ENCODE assay signal across 25 cellular contexts in the genomic region with DNA sequence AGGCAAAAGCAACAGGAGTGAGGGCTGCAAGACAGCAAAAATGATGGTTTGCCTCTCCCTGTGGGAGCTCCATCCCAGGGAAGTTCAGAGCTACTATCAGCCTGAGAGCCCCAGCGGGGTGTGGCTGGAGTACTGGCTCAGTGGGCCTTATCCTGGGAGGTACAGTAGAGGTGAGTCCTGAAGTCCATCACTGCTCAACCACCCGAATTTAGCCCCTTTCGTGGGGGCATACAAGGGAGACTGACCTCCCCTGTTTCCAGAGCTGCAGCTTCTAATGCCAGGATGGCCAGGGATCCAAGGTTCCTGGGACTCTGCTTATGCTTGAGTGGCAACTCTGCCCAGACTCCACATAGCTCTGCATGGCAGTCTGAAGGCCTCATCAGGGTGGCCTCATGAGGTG.
"Had no signal": no experiment of that assay in that cellular context is flagged by ENCODE, and none has a peak within 500 bp of the region (broad histone marks: within the 10 kb centered on the region; RNA-seq: fewer than 3 reads in every experiment).

No MANE protein-coding gene starts in this region.

- H3K79me2 ChIP-seq: parathyroid adenoma had no signal

- H3K4me1 ChIP-seq: neural progenitor cell, parathyroid adenoma, psoas muscle, right lobe of liver, sigmoid colon, suprapubic skin, testis, tibial artery, transverse colon, uterus had no signal

- H2AFZ ChIP-seq: neural progenitor cell, parathyroid adenoma had no signal

- H3K9me3 ChIP-seq: ovary, psoas muscle, testis, uterus had no signal

- DNase-seq: naive thymus-derived CD4-positive, alpha-beta T cell; natural killer cell; occipital lobe; ovary; psoas muscle; right cardiac atrium; right lobe of liver; sigmoid colon; small intestine; stimulated activated CD4-positive, alpha-beta T cell treated with anti-CD3 and anti-CD28 coated beads, Interleukin-15, amount 100 ng/mL, for 24 hours; stimulated activated CD4-positive, alpha-beta T cell treated with anti-CD3 and anti-CD28 coated beads, Interleukin-2, amount 100 ng/mL, for 24 hours; stimulated activated CD4-positive, alpha-beta T cell treated with anti-CD3 and anti-CD28 coated beads, Interleukin-2, amount 100 ng/mL, for 48 hours; stimulated activated CD4-positive, alpha-beta T cell treated with anti-CD3 and anti-CD28 coated beads, Interleukin-4, amount 100 ng/mL, for 24 hours; stimulated activated naive CD4-positive, alpha-beta T cell; stimulated activated naive CD8-positive, alpha-beta T cell treated with anti-CD3 and anti-CD28 coated beads, Interleukin-15, amount 100 ng/mL, for 72 hours; stimulated activated naive CD8-positive, alpha-beta T cell treated with anti-CD3 and anti-CD28 coated beads, Interleukin-15, Interleukin-2, amounts not matched to agents 100 U/mL and 50 U/mL, for 24 hours; substantia nigra; testis; tibial artery; transverse colon; uterus had no signal

- H3K27ac ChIP-seq: neural progenitor cell, ovary, parathyroid adenoma, psoas muscle, right lobe of liver, sigmoid colon, suprapubic skin, testis, tibial artery, transverse colon, uterus had no signal

- H3K27me3 ChIP-seq: neural progenitor cell, ovary, right lobe of liver, sigmoid colon, suprapubic skin, testis, tibial artery, transverse colon, uterus had no signal

- H3K9ac ChIP-seq: neural progenitor cell, parathyroid adenoma had no signal

- ATAC-seq: naive thymus-derived CD4-positive, alpha-beta T cell; natural killer cell; psoas muscle; right lobe of liver; stimulated activated memory B cell treated with anti-CD40 and anti-IgM and Interleukin-4, amounts not matched to agents 10 μg/mL and 1 μg/mL and 100 μg/mL, for 72 hours; stimulated activated naive CD8-positive, alpha-beta T cell treated with anti-CD3 and anti-CD28 coated beads, Interleukin-15, amount 100 ng/mL, for 72 hours had no signal

- H3K4me2 ChIP-seq: neural progenitor cell had no signal

- H3K4me3 ChIP-seq: neural progenitor cell, ovary, psoas muscle, right lobe of liver, sigmoid colon, suprapubic skin, testis, tibial artery, transverse colon, uterus had no signal

- H3K36me3 ChIP-seq: neural progenitor cell, ovary, right lobe of liver, sigmoid colon, suprapubic skin, tibial artery, transverse colon, uterus had no signal
